Comparison of ENCODE assay signal across 16 cellular contexts in the genomic region with DNA sequence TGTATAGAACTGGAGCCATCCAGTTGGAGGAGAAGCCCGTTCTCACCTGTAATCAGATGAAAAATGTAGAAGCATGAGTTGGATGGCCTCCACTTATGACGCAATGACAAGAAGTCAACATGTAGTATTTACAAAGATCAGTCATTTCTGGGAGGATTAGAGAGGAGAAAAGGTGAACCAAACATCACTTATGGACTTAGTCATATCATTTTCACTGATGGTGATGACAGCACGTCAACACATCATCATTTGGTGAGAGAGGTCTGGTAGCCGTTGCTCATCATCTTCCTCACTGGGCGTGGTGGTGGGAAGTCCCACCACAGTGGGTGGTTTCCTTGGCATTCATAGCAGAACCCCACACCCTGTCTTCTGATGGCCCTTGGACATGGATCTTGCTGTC.
DNase-seq lines count a peak whose midpoint lies in the region; ATAC-seq, FAIRE-seq and TF ChIP-seq lines count a peak whose summit lies in the region.
"Had no signal": no experiment of that assay in that cellular context is flagged by ENCODE, and none has a peak within 500 bp of the region (broad histone marks: within the 10 kb centered on the region; RNA-seq: fewer than 3 reads in every experiment).

No MANE protein-coding gene starts in this region.

- no peak for TF ChIP-seq CTCF in left lung (IDR thresholded peaks at IDR 0.05)
- no peak for TF ChIP-seq CTCF in glutamatergic neuron (IDR thresholded peaks at IDR 0.05; ENCODE audit: partially characterized antibody, unreplicated experiment)

- peaks cover 4% of the 10 kb centered on the region for H3K9me3 Mint-ChIP-seq in glutamatergic neuron (ENCODE audit: unreplicated experiment)
- H3K9me3 Mint-ChIP-seq: T-cell had no signal

- no peak overlapping the region for H3K4me3 Mint-ChIP-seq in glutamatergic neuron (ENCODE audit: unreplicated experiment)
- H3K4me3 Mint-ChIP-seq: T-cell had no signal

- intact Hi-C loops in left lung (cut with DNase I), result no loop called here

- H3K27ac Mint-ChIP-seq in glutamatergic neuron (ENCODE audit: unreplicated experiment), result no peak overlapping the region
- H3K27ac Mint-ChIP-seq: T-cell had no signal

- peak overlapping the region; percentile 2 to 59 for H3K27ac ChIP-seq in left lung
- H3K27ac ChIP-seq: psoas muscle, testis had no signal

- peaks cover 0 to 3% of the 10 kb centered on the region in 2 donors for H3K4me1 ChIP-seq in left lung
- H3K4me1 ChIP-seq: testis had no signal

- no peaks in the 10 kb centered on the region for H3K9me3 ChIP-seq in left lung
- H3K9me3 ChIP-seq: ascending aorta, psoas muscle, testis had no signal

- DNase-seq in DMS53 (lab: John Stamatoyannopoulos, UW) (peak; percentile 92), GM12891 (ENCODE audit: insufficient read length, low spot score) (no peak), left lung (no peak), retina (no peak), islet precursor cell (no peak), glutamatergic neuron (no peak)
- DNase-seq in activated CD4-positive, alpha-beta T cell treated with anti-CD3 and anti-CD28 coated beads, Interleukin-2, amount 50 U/mL, for 48 hours, result peak; percentile 53 to 68
- DNase-seq: NCI-H1436, NCI-H446 treated with DMSO at 0.1 percent for 48 hours, psoas muscle, T-cell, testis had no signal

- ATAC-seq in left lung (no peak), GM18858 (IDR thresholded peaks at IDR 0.05; ENCODE audit: unreplicated experiment) (no peak)
- ATAC-seq: Panc1, psoas muscle, T-cell had no signal

- no peaks in the 10 kb centered on the region for H3K36me3 ChIP-seq in left lung
- H3K36me3 ChIP-seq: ascending aorta had no signal

- H3K4me3 ChIP-seq in left lung, result no peak overlapping the region
- H3K4me3 ChIP-seq: ascending aorta, dorsolateral prefrontal cortex, psoas muscle, testis had no signal

- H3K36me3 Mint-ChIP-seq in glutamatergic neuron (ENCODE audit: unreplicated experiment), result peaks cover 11% of the 10 kb centered on the region

- no peak for FAIRE-seq in GM12891 (lab: Jason Lieb, UNC)

- H3K4me1 Mint-ChIP-seq in glutamatergic neuron (ENCODE audit: low read depth, unreplicated experiment), result no peaks in the 10 kb centered on the region
- H3K4me1 Mint-ChIP-seq: T-cell had no signal

- no peaks in the 10 kb centered on the region for H3K27me3 ChIP-seq in left lung
- H3K27me3 ChIP-seq: ascending aorta, dorsolateral prefrontal cortex, testis had no signal

- peaks cover 3% of the 10 kb centered on the region for H3K27me3 Mint-ChIP-seq in glutamatergic neuron (ENCODE audit: unreplicated experiment)
- H3K27me3 Mint-ChIP-seq: T-cell had no signal

- TF ChIP-seq POLR2A in GM12891 (IDR thresholded peaks at IDR 0.05; ENCODE audit: low read depth, low read length), result no peak

TF ChIP-seq in GM12891, 5 proteins besides CTCF, POLR2A, EP300 and RAD21:
- TF ChIP-seq SPI1 (IDR thresholded peaks at IDR 0.05; ENCODE audit: low read depth, low read length) (no peak), TAF1 (IDR thresholded peaks at IDR 0.05; ENCODE audit: low read depth, low read length) (no peak), POLR2AphosphoS5 (IDR thresholded peaks at IDR 0.05; ENCODE audit: low read depth, low read length) (peak; percentile 29; the same call in 1 of the 2 replicates)

Comparison
In these comparisons a context has a peak if more than half of its experiments do, and no peak if none do; other contexts are left out.
1. DNase-seq: peak in DMS53 (single experiment) and activated CD4-positive, alpha-beta T cell treated with anti-CD3 and anti-CD28 coated beads, Interleukin-2, amount 50 U/mL, for 48 hours (2 of 2); none in GM12891 (single experiment), left lung (0 of 2), retina (single experiment), islet precursor cell (single experiment) and glutamatergic neuron (single experiment).